7 cellular contexts compared by ENCODE assay signal in the genomic region with DNA sequence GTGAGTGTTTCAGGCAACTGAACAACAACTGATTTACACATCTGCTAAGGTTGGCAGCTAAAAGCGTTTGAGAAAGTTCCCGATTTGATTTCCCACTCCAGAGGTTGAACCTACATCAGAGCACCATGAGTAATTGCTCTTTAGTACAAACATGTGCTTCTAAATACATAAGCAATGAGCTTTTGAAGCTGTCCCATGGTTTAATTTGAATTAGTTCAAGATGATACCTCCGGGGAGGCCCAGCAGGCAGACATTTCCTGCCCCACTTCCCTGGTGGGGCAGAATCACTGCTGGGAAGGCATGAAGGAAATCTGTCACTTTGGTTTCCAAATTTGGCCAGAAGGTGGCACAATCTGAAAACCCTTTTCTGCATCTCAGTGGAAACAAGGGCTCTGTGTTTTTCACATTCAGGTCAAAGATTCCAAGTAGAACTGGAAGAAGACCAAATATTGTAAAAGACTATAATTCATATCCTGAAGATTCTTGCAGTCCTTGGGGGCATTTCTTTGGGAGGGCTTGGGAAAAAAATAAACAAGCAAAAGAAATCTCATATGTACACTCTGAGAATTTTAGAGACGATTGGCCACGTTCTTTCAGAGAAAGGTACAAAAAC.
A peak's percentile ranks its signal among the peaks of the same experiment; 100 is the strongest.
DNase-seq lines count a peak whose midpoint lies in the region; ATAC-seq, FAIRE-seq and TF ChIP-seq lines count a peak whose summit lies in the region.

No MANE protein-coding gene starts in this region.

- no peaks in the 10 kb centered on the region for H3K4me1 ChIP-seq in OCI-LY1 (ENCODE audit: insufficient read depth, low read length, severe bottlenecking)
- no peaks in the 10 kb centered on the region for H3K4me1 ChIP-seq in mammary epithelial cell (ENCODE audit: insufficient read depth, low read length)
- H3K4me1 ChIP-seq in small intestine (ENCODE audit: control insufficient read depth in 2 of 2, insufficient read depth in 1 of 2, low read depth in 1 of 2, low read length in 1 of 2): no peaks in the 10 kb centered on the region

- ATAC-seq in HG02973 (IDR thresholded peaks at IDR 0.05; ENCODE audit: unreplicated experiment) (peak; percentile 49), GM18861 (IDR thresholded peaks at IDR 0.05; ENCODE audit: unreplicated experiment) (no peak)

- no peak overlapping the region for H3K27ac ChIP-seq in OCI-LY1 (ENCODE audit: low read depth, low read length, poor library complexity, severe bottlenecking)
- no peak overlapping the region for H3K27ac ChIP-seq in mammary epithelial cell (ENCODE audit: insufficient read depth, low read depth, low read length)
- H3K27ac ChIP-seq in small intestine (ENCODE audit: low read depth in 1 of 2, low read length in 1 of 2): peak overlapping the region in 1 of 2 donors; percentile 56

- H3K36me3 ChIP-seq in OCI-LY1 (ENCODE audit: insufficient read depth, low read length) (no peaks in the 10 kb centered on the region), mammary epithelial cell (ENCODE audit: insufficient read depth, low read length) (no peaks in the 10 kb centered on the region), small intestine (ENCODE audit: control insufficient read depth in 2 of 2, insufficient read depth in 2 of 2, low read length in 2 of 2) (no peaks in the 10 kb centered on the region)

- CTCF ChIA-PET in mammary epithelial cell (lab: Charles Lee; ENCODE audit: low non-redundant PET): no interaction called here

- H4K20me1 ChIP-seq in OCI-LY1 (ENCODE audit: insufficient read depth, low read length) (no peaks in the 10 kb centered on the region), mammary epithelial cell (ENCODE audit: insufficient read depth, low read length) (no peaks in the 10 kb centered on the region)

- intact Hi-C loops in mammary epithelial cell (cut with micrococcal nuclease): loop anchor here (1.0 to 5.0 kb wide), 5 partner anchors 133 to 469 kb away; no protein-coding TSS in a partner anchor

- H3K79me2 ChIP-seq in OCI-LY1 (ENCODE audit: insufficient read depth, low read length): no peaks in the 10 kb centered on the region
- no peaks in the 10 kb centered on the region for H3K79me2 ChIP-seq in mammary epithelial cell (ENCODE audit: insufficient read depth, low read length)

- DNase-seq in EL (peak; percentile 73), mammary epithelial cell (peak; percentile 37), iris pigment epithelial cell (ENCODE audit: low read depth) (peak; percentile 75), small intestine (peak; percentile 78)

- no peaks in the 10 kb centered on the region for H3K27me3 ChIP-seq in OCI-LY1 (ENCODE audit: insufficient read depth, low read length)
- no peaks in the 10 kb centered on the region for H3K27me3 ChIP-seq in mammary epithelial cell (ENCODE audit: insufficient read depth, low read length)
- no peaks in the 10 kb centered on the region for H3K27me3 ChIP-seq in small intestine (ENCODE audit: control insufficient read depth in 2 of 2, insufficient read depth in 2 of 2, low read length in 2 of 2)

- BruUV-seq in mammary epithelial cell (replicated peaks; lab: Mats Ljungman, UMichigan): no TSS peak

- TF ChIP-seq CTCF in OCI-LY1 (IDR thresholded peaks at IDR 0.05; ENCODE audit: low read length): peak; percentile 73
- TF ChIP-seq CTCF in mammary epithelial cell (conservative IDR thresholded peaks at IDR 0.05 in 1 of 2, IDR thresholded peaks at IDR 0.05 in 1 of 2; ENCODE audit: extremely low read depth in 1 of 2, insufficient read depth in 1 of 2, low read depth in 1 of 2, low read length in 2 of 2): peak; percentile 57 to 76

- H3K4me2 ChIP-seq in OCI-LY1 (ENCODE audit: low read length) (no peak overlapping the region), mammary epithelial cell (ENCODE audit: insufficient read depth, low read depth, low read length) (peak overlapping the region; percentile 39)

- no peaks in the 10 kb centered on the region for H3F3A ChIP-seq in OCI-LY1 (ENCODE audit: insufficient read depth, low read length)

- H3K9ac ChIP-seq in OCI-LY1 (ENCODE audit: low read length) (no peak overlapping the region), mammary epithelial cell (ENCODE audit: insufficient read depth, low read length) (no peak overlapping the region)

- 31% methylated on average over 5 of the region's 5 CpGs for WGBS in mammary epithelial cell (ENCODE audit: low coverage, missing lambda C conversion rate)
- WGBS in small intestine, 3 donors: 27 to 39% (median 31%) methylated on average over 5 of the region's 5 CpGs

- dilution Hi-C loops in mammary epithelial cell (cut with HindIII; ENCODE audit: low sequenced_read_pairs): loop anchor here (5.0 kb wide), 2 partner anchors 215 to 465 kb away; no protein-coding TSS in a partner anchor

- H3K9me3 ChIP-seq in OCI-LY1 (ENCODE audit: low read length): no peaks in the 10 kb centered on the region
- H3K9me3 ChIP-seq in mammary epithelial cell (replicated peaks; ENCODE audit: insufficient read depth, low read length): no peaks in the 10 kb centered on the region
- no peaks in the 10 kb centered on the region for H3K9me3 ChIP-seq in small intestine (ENCODE audit: control insufficient read depth, low read depth)

- FAIRE-seq in small intestine (lab: Jason Lieb, UNC): no peak

- no peaks in the 10 kb centered on the region for H3K9me2 ChIP-seq in OCI-LY1 (ENCODE audit: low read depth, low read length)

- in situ Hi-C loops in mammary epithelial cell (cut with MboI; ENCODE audit: low sequenced_read_pairs in 2 of 2): loop anchor here (5.0 kb wide), 2 partner anchors 190 to 465 kb away; no protein-coding TSS in a partner anchor

- H3K4me3 ChIP-seq in OCI-LY1 (ENCODE audit: low read depth, low read length, poor library complexity, severe bottlenecking) (no peak overlapping the region), mammary epithelial cell (replicated peaks in 1 of 3; ENCODE audit: insufficient read depth in 1 of 3, low read depth in 2 of 3, low read length in 3 of 3) (no peak overlapping the region), small intestine (ENCODE audit: low read depth in 1 of 2, low read length in 2 of 2) (no peak overlapping the region)

- H2AFZ ChIP-seq in OCI-LY1 (ENCODE audit: low read length) (no peak overlapping the region), mammary epithelial cell (ENCODE audit: low read depth, low read length) (peak overlapping the region; percentile 59)
